Comparison of ENCODE assay signal across 8 cellular contexts in genomic region chr11:133945087-133945974, GRCh38. TPM values are rescaled to one million over a fixed set of nuclear protein-coding genes. Genes with fewer than 3 reads are reported as not detected.
DNase-seq lines count a peak whose midpoint lies in the region; ATAC-seq, FAIRE-seq and TF ChIP-seq lines count a peak whose summit lies in the region.

No MANE protein-coding gene starts in this region.

- POLR2A ChIA-PET in HEK293T (lab: Yijun Ruan, JAX): interaction anchor here (1.1 kb wide), 1 partner anchor 11 kb away, joined by 3 read pairs; the partner anchor contains the start of gene IGSF9B

- no peak for TF ChIP-seq POLR2A in GM12891 (IDR thresholded peaks at IDR 0.05; ENCODE audit: low read depth, low read length)

- peak; percentile 88 for FAIRE-seq in GM12891 (lab: Jason Lieb, UNC)

- DNase-seq in GM12891 (ENCODE audit: insufficient read length, low spot score) (no peak), left lobe of liver (ENCODE audit: low spot score) (no peak), putamen (ENCODE audit: low spot score) (no peak), HEK293T (ENCODE audit: extremely low spot score) (no peak), NCI-H1417 (lab: John Stamatoyannopoulos, UW) (no peak)
- peak; percentile 78 for DNase-seq in activated CD4-positive, alpha-beta T cell treated with anti-CD3 and anti-CD28 coated beads, Interleukin-2, amount 50 U/mL, for 1 hour
- DNase-seq in effector CD8-positive, alpha-beta T cell (lab: John Stamatoyannopoulos, UW): peak; percentile 60
- DNase-seq in stimulated activated CD4-positive, alpha-beta T cell treated with anti-CD3 and anti-CD28 coated beads, Interleukin-15, amount 100 ng/mL, for 1 hour (ENCODE audit: low read depth in 1 of 2, low spot score in 1 of 2): peak; percentile 63 to 67

- CTCF ChIA-PET in HEK293T (lab: Yijun Ruan, JAX): no interaction called here

- no peak for ATAC-seq in left lobe of liver

TF ChIP-seq in GM12891, 5 proteins besides CTCF, POLR2A, EP300 and RAD21:
- TF ChIP-seq PAX5 (IDR thresholded peaks at IDR 0.05; ENCODE audit: insufficient read depth, low read length, severe bottlenecking): no peak
- 0 out of 2 replicates have a peak, but pooled peaks have one; percentile 13 for TF ChIP-seq SPI1 (IDR thresholded peaks at IDR 0.05; ENCODE audit: low read depth, low read length)
- no peak for TF ChIP-seq POU2F2 (IDR thresholded peaks at IDR 0.05; ENCODE audit: low read depth, low read length)
- no peak for TF ChIP-seq TAF1 (IDR thresholded peaks at IDR 0.05; ENCODE audit: low read depth, low read length)

TF ChIP-seq in HEK293T, 16 proteins besides CTCF, POLR2A, EP300 and RAD21:
- no peak for TF ChIP-seq L3MBTL2 (conservative IDR thresholded peaks at IDR 0.05)
- TF ChIP-seq ZNF384 (IDR thresholded peaks at IDR 0.05): no peak
- TF ChIP-seq FOXK2 (IDR thresholded peaks at IDR 0.05): no peak
- TF ChIP-seq FOXA1 (IDR thresholded peaks at IDR 0.05): no peak
- TF ChIP-seq BHLHE40 (IDR thresholded peaks at IDR 0.05; ENCODE audit: borderline replicate concordance): no peak
- TF ChIP-seq SUZ12 (IDR thresholded peaks at IDR 0.05): no peak
- no peak for TF ChIP-seq LEF1 (IDR thresholded peaks at IDR 0.05; ENCODE audit: borderline replicate concordance)
- no peak for TF ChIP-seq PKNOX1 (IDR thresholded peaks at IDR 0.05)
- TF ChIP-seq ARNT (IDR thresholded peaks at IDR 0.05): no peak

RNA-seq across cellular contexts. Expression of gene IGSF9B, which starts 11.4 kb away (rescaled TPM):
- 1.6 TPM for polyA plus RNA-seq in GM12891 (2012; ENCODE audit: low read depth, missing spikeins)
- 0.13 TPM for total RNA-seq in left lobe of liver

Comparison
In these comparisons a context has a peak if more than half of its experiments do, and no peak if none do; other contexts are left out.
1. DNase-seq: peak in activated CD4-positive, alpha-beta T cell treated with anti-CD3 and anti-CD28 coated beads, Interleukin-2, amount 50 U/mL, for 1 hour (single experiment), effector CD8-positive, alpha-beta T cell (single experiment) and stimulated activated CD4-positive, alpha-beta T cell treated with anti-CD3 and anti-CD28 coated beads, Interleukin-15, amount 100 ng/mL, for 1 hour (2 of 2); none in GM12891 (single experiment), left lobe of liver (single experiment), putamen (single experiment), HEK293T (single experiment) and NCI-H1417 (0 of 3).